In the genomic region with DNA sequence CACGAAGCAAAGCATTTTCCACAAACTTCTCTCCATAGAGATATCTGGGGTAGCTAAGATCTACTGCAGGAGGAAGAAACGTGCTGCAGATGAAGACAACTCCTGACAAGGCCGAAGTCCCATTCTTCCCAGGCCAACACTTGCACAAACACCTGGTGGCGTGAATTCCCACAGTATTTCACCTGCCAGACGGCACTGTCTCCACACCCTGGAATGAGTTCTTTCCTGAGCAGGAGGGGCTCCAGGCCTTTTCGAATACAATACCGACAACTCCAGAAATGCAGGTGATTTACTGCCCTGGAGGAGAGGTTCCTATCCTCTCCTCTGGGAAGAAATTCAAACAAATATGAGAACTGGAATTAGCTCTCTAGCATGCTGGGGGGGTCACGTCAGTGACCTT, we compare ENCODE assay signal across 30 cellular contexts.
"Had no signal": no experiment of that assay in that cellular context is flagged by ENCODE, and none has a peak within 500 bp of the region (broad histone marks: within the 10 kb centered on the region; RNA-seq: fewer than 3 reads in every experiment).

No MANE protein-coding gene starts in this region.

- H3K9me3 ChIP-seq: esophagus muscularis mucosa, left ventricle myocardium inferior, lower lobe of right lung, mucosa of descending colon, prostate gland, right atrium auricular region, testis, tibial nerve, upper lobe of right lung, uterus had no signal

- H3K27ac Mint-ChIP-seq: mesothelial cell of epicardium; naive B cell; stimulated activated naive CD8-positive, alpha-beta T cell treated with anti-CD3 and anti-CD28 coated beads, Interleukin-15, amount 100 ng/mL, for 72 hours had no signal

- DNase-seq: cortex of kidney; effector CD8-positive, alpha-beta T cell; foreskin keratinocyte; glutamatergic neuron; hypothalamus; kidney; left cardiac atrium; left ventricle myocardium inferior; lower lobe of right lung; mucosa of descending colon; naive B cell; stimulated activated CD4-positive, alpha-beta T cell treated with anti-CD3 and anti-CD28 coated beads, Interleukin-12 subunit alpha, Interleukin-12 subunit beta, amount 100 ng/mL, for 4 hours; stimulated activated CD4-positive, alpha-beta T cell treated with anti-CD3 and anti-CD28 coated beads, Interleukin-1b, Interleukin-23, amount 100 ng/mL, for 48 hours; stimulated activated CD4-positive, alpha-beta T cell treated with anti-CD3 and anti-CD28 coated beads, Interleukin-4, amount 100 ng/mL, for 1 hour; stimulated activated CD8-positive, alpha-beta memory T cell treated with anti-CD3 and anti-CD28 coated beads, Interleukin-4, amount 100 ng/mL, for 48 hours; stimulated activated naive CD4-positive, alpha-beta T cell; stimulated activated naive CD8-positive, alpha-beta T cell treated with anti-CD3 and anti-CD28 coated beads, Interleukin-15, amount 100 ng/mL, for 72 hours; testis; upper lobe of right lung; uterus had no signal

- H3K4me1 ChIP-seq: lower lobe of right lung, prostate gland, right atrium auricular region, testis, upper lobe of right lung, uterus had no signal

- H3K4me3 ChIP-seq: cardiac muscle cell, esophagus muscularis mucosa, left ventricle myocardium inferior, lower lobe of right lung, mucosa of descending colon, neural progenitor cell, prostate gland, right atrium auricular region, smooth muscle cell, testis, tibial nerve, upper lobe of right lung, uterus had no signal

- H3K9ac ChIP-seq: neural progenitor cell had no signal

- H3K4me1 Mint-ChIP-seq: naive B cell had no signal

- ATAC-seq: foreskin keratinocyte; lower lobe of right lung; mucosa of descending colon; natural killer cell treated with Interleukin-12 subunit alpha and Interleukin-12 subunit beta and Interleukin-15 and Interleukin-18, amount 100 ng/mL, for 72 hours; stimulated activated naive CD8-positive, alpha-beta T cell treated with anti-CD3 and anti-CD28 coated beads, Interleukin-15, amount 100 ng/mL, for 72 hours; upper lobe of right lung had no signal

- H3K27ac ChIP-seq: cardiac muscle cell, foreskin keratinocyte, neural progenitor cell, prostate gland, testis, uterus had no signal

- FAIRE-seq: endothelial cell of umbilical vein, kidney had no signal

- H3K4me2 ChIP-seq: neural progenitor cell, smooth muscle cell had no signal

- H3K27me3 Mint-ChIP-seq: naive B cell; natural killer cell treated with Interleukin-12 subunit alpha and Interleukin-12 subunit beta and Interleukin-15 and Interleukin-18, amount 100 ng/mL, for 72 hours had no signal

- H3K36me3 ChIP-seq: cardiac muscle cell, esophagus muscularis mucosa, lower lobe of right lung, neural progenitor cell, prostate gland, right atrium auricular region, tibial nerve, upper lobe of right lung, uterus had no signal

- H3K9me3 Mint-ChIP-seq: mesothelial cell of epicardium; natural killer cell treated with Interleukin-12 subunit alpha and Interleukin-12 subunit beta and Interleukin-15 and Interleukin-18, amount 100 ng/mL, for 72 hours; stimulated activated naive CD8-positive, alpha-beta T cell treated with anti-CD3 and anti-CD28 coated beads, Interleukin-15, amount 100 ng/mL, for 72 hours had no signal

- H2AFZ ChIP-seq: neural progenitor cell had no signal

- H3K4me3 Mint-ChIP-seq: mesothelial cell of epicardium; naive B cell; natural killer cell treated with Interleukin-12 subunit alpha and Interleukin-12 subunit beta and Interleukin-15 and Interleukin-18, amount 100 ng/mL, for 72 hours; neural progenitor cell; stimulated activated naive CD8-positive, alpha-beta T cell treated with anti-CD3 and anti-CD28 coated beads, Interleukin-15, amount 100 ng/mL, for 72 hours had no signal

- H3K36me3 Mint-ChIP-seq: naive B cell; natural killer cell treated with Interleukin-12 subunit alpha and Interleukin-12 subunit beta and Interleukin-15 and Interleukin-18, amount 100 ng/mL, for 72 hours had no signal

- H3K27me3 ChIP-seq: cardiac muscle cell, esophagus muscularis mucosa, foreskin keratinocyte, neural progenitor cell, right atrium auricular region, testis, tibial nerve, upper lobe of right lung, uterus had no signal
